14 cellular contexts compared by ENCODE assay signal in genomic region chrX:39327705-39328104, GRCh38.
"Had no signal": no experiment of that assay in that cellular context is flagged by ENCODE, and none has a peak within 500 bp of the region (broad histone marks: within the 10 kb centered on the region; RNA-seq: fewer than 3 reads in every experiment).

No MANE protein-coding gene starts in this region.

- H3K27ac ChIP-seq: adrenal gland, colonic mucosa, esophagus squamous epithelium, neural progenitor cell, ovary, tibial artery, vagina, WERI-Rb-1 had no signal

- DNase-seq: activated effector memory CD4-positive, alpha-beta T cell treated with Interleukin-2 at 50 U/mL for 16 hours; adrenal gland; caudate nucleus; colonic mucosa; esophagus squamous epithelium; foreskin fibroblast; glutamatergic neuron; ovary; sigmoid colon; SW 1271; tibial artery; WERI-Rb-1 had no signal

- H3K27ac Mint-ChIP-seq: neural progenitor cell had no signal

- H3K4me3 Mint-ChIP-seq: neural progenitor cell had no signal

- H3K27me3 ChIP-seq: colonic mucosa, esophagus squamous epithelium, neural progenitor cell, ovary, sigmoid colon, tibial artery, vagina had no signal

- H3K4me1 ChIP-seq: adrenal gland, colonic mucosa, esophagus squamous epithelium, neural progenitor cell, vagina had no signal

- H3K36me3 ChIP-seq: adrenal gland, colonic mucosa, esophagus squamous epithelium, neural progenitor cell, ovary, sigmoid colon, tibial artery, vagina, WERI-Rb-1 had no signal

- H3K36me3 Mint-ChIP-seq: neural progenitor cell had no signal

- H3K4me1 Mint-ChIP-seq: neural progenitor cell had no signal

- H3K9me3 Mint-ChIP-seq: neural progenitor cell had no signal

- H3K9ac ChIP-seq: neural progenitor cell had no signal

- H3K4me2 ChIP-seq: neural progenitor cell had no signal

- H3K4me3 ChIP-seq: adrenal gland, colonic mucosa, esophagus squamous epithelium, neural progenitor cell, ovary, sigmoid colon, tibial artery, vagina had no signal

- H3K9me3 ChIP-seq: adrenal gland, colonic mucosa, esophagus squamous epithelium, ovary, sigmoid colon, tibial artery, vagina had no signal
